In the genomic region with DNA sequence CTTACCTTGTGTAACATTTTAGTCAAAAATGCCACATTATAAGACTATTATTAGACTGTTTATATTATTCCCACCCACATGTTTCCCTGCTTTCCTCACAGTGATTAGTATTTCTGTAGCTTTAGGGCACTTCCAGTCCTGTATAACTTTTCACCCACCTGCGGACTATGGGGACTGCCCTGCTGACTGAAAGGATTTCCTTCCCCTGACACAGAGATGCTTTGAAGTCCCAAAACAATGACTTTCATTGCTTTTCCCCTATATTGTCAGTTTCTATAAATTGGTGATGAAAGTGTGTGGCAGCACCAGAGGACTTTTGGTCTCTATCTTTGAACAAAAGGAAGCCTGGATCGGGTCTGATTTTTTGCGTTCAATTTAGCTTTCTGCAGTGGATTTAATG, we compare ENCODE assay signal across 27 cellular contexts. TPM values are rescaled to one million over a fixed set of nuclear protein-coding genes. Genes with fewer than 3 reads are reported as not detected.
"Had no signal": no experiment of that assay in that cellular context is flagged by ENCODE, and none has a peak within 500 bp of the region (broad histone marks: within the 10 kb centered on the region; RNA-seq: fewer than 3 reads in every experiment).

No MANE protein-coding gene starts in this region.

- H3K9me3 Mint-ChIP-seq: activated CD4-positive, alpha-beta T cell treated with anti-CD3 and anti-CD28 coated beads, Interleukin-2, amount 10 ng/mL, durations not matched to agents 7 days and 5 days; activated naive CD4-positive, alpha-beta T cell treated with anti-CD3 and anti-CD28 coated beads for 36 hours; activated naive CD4-positive, alpha-beta T cell treated with anti-CD3 and anti-CD28 coated beads, Interleukin-2, amount 50 U/mL, for 72 hours; activated T-cell treated with anti-CD3 and anti-CD28 coated beads, Interleukin-2, amount 50 U/mL, for 24 hours; activated T-helper 1 cell treated with anti-CD3 and anti-CD28 coated beads, Interleukin-12 subunit alpha, Interleukin-12 subunit beta, Interleukin-2, Interleukin-4 antibody, amounts not matched to agents 30 ng/mL and 10 ng/mL and 1 ng/mL, durations not matched to agents 14 hours and 24 hours and 36 hours had no signal

- H3K4me1 Mint-ChIP-seq: activated CD4-positive, alpha-beta T cell treated with anti-CD3 and anti-CD28 coated beads, Interleukin-2, amount 10 ng/mL, durations not matched to agents 7 days and 5 days had no signal

- H3K27ac Mint-ChIP-seq: activated CD4-positive, alpha-beta T cell treated with anti-CD3 and anti-CD28 coated beads, Interleukin-2, amount 10 ng/mL, durations not matched to agents 7 days and 5 days; activated CD8-positive, alpha-beta T cell treated with anti-CD3 and anti-CD28 coated beads, Interleukin-2, amount 10 ng/mL, durations not matched to agents 7 days and 5 days; activated naive CD4-positive, alpha-beta T cell treated with anti-CD3 and anti-CD28 coated beads for 36 hours; activated naive CD4-positive, alpha-beta T cell treated with anti-CD3 and anti-CD28 coated beads, Interleukin-2, amount 50 U/mL, for 72 hours; activated T-cell treated with anti-CD3 and anti-CD28 coated beads, Interleukin-2, amount 50 U/mL, for 24 hours; activated T-helper 1 cell treated with anti-CD3 and anti-CD28 coated beads, Interleukin-12 subunit alpha, Interleukin-12 subunit beta, Interleukin-2, Interleukin-4 antibody, amounts not matched to agents 30 ng/mL and 10 ng/mL and 1 ng/mL, durations not matched to agents 14 hours and 24 hours and 36 hours had no signal

- H3K4me1 ChIP-seq: adrenal gland, body of pancreas, SJCRH30 had no signal

- H3K27ac ChIP-seq: adrenal gland, body of pancreas, SJCRH30, SK-N-MC, WERI-Rb-1 had no signal

- DNase-seq: activated CD4-positive, alpha-beta T cell treated with anti-CD3 and anti-CD28 coated beads, Interleukin-2, amount 10 ng/mL, durations not matched to agents 7 days and 5 days; activated CD4-positive, alpha-beta T cell treated with anti-CD3 and anti-CD28 coated beads, Interleukin-2, amount 50 U/mL, for 48 hours; activated CD8-positive, alpha-beta T cell treated with anti-CD3 and anti-CD28 coated beads, Interleukin-2, amount 10 ng/mL, durations not matched to agents 7 days and 5 days; activated gamma-delta T cell treated with Interleukin-2 at 50 U/mL for 16 hours; activated naive CD4-positive, alpha-beta T cell treated with anti-CD3 and anti-CD28 coated beads for 36 hours; activated T-cell treated with anti-CD3 and anti-CD28 coated beads, Interleukin-2, amount 50 U/mL, for 24 hours; adrenal gland; body of pancreas; IMR-90; NCI-H1105; NCI-H1436; NCI-H1694; NCI-H2029; NCI-H345; NCI-H524 treated with DMSO at 0.1 percent for 48 hours; SHP77; SJCRH30; T1000; WERI-Rb-1 had no signal

- FAIRE-seq: astrocyte, K562 had no signal

- H3K9me3 ChIP-seq: adrenal gland, body of pancreas, SJCRH30 had no signal

- H3K27me3 ChIP-seq: adrenal gland, body of pancreas, SJCRH30 had no signal

- H3K4me3 ChIP-seq: adrenal gland, body of pancreas, K562, SJCRH30, SK-N-MC had no signal

- ATAC-seq: activated CD8-positive, alpha-beta T cell treated with anti-CD3 and anti-CD28 coated beads, Interleukin-2, amount 10 ng/mL, durations not matched to agents 7 days and 5 days; activated naive CD4-positive, alpha-beta T cell treated with anti-CD3 and anti-CD28 coated beads, Interleukin-2, amount 50 U/mL, for 72 hours; body of pancreas; K562; Panc1 had no signal

- H3K36me3 ChIP-seq: SJCRH30, WERI-Rb-1 had no signal

- H3K27me3 Mint-ChIP-seq: activated CD4-positive, alpha-beta T cell treated with anti-CD3 and anti-CD28 coated beads, Interleukin-2, amount 10 ng/mL, durations not matched to agents 7 days and 5 days; activated T-cell treated with anti-CD3 and anti-CD28 coated beads, Interleukin-2, amount 50 U/mL, for 24 hours had no signal

- H3K4me3 Mint-ChIP-seq: activated CD4-positive, alpha-beta T cell treated with anti-CD3 and anti-CD28 coated beads, Interleukin-2, amount 10 ng/mL, durations not matched to agents 7 days and 5 days; activated CD8-positive, alpha-beta T cell treated with anti-CD3 and anti-CD28 coated beads, Interleukin-2, amount 10 ng/mL, durations not matched to agents 7 days and 5 days; activated naive CD4-positive, alpha-beta T cell treated with anti-CD3 and anti-CD28 coated beads for 36 hours; activated T-cell treated with anti-CD3 and anti-CD28 coated beads, Interleukin-2, amount 50 U/mL, for 24 hours; activated T-helper 1 cell treated with anti-CD3 and anti-CD28 coated beads, Interleukin-12 subunit alpha, Interleukin-12 subunit beta, Interleukin-2, Interleukin-4 antibody, amounts not matched to agents 30 ng/mL and 10 ng/mL and 1 ng/mL, durations not matched to agents 14 hours and 24 hours and 36 hours had no signal

RNA-seq across cellular contexts. Expression of gene OTX1, which starts 59.0 kb away (rescaled TPM):
- total RNA-seq: activated CD4-positive, alpha-beta T cell treated with anti-CD3 and anti-CD28 coated beads, Interleukin-2, amount 10 ng/mL, durations not matched to agents 7 days and 5 days; activated CD8-positive, alpha-beta T cell treated with anti-CD3 and anti-CD28 coated beads, Interleukin-2, amount 10 ng/mL, durations not matched to agents 7 days and 5 days; activated naive CD4-positive, alpha-beta T cell treated with anti-CD3 and anti-CD28 coated beads for 36 hours; activated naive CD4-positive, alpha-beta T cell treated with anti-CD3 and anti-CD28 coated beads, Interleukin-2, amount 50 U/mL, for 72 hours; adrenal gland; body of pancreas; IMR-90; T-helper 1 cell treated with Interleukin-12 subunit alpha and Interleukin-12 subunit beta and Interleukin-4 antibody, amounts not matched to agents 30 ng/mL and 1 ng/mL, for 36 hours; T-helper 2 cell treated with Interferon-gamma antibody and Interleukin-4, amounts not matched to agents 100 ng/mL and 5 ng/mL, for 36 hours had no signal
